In genomic region chr3:10468611-10469354, GRCh38 we compare ENCODE assay signal across 1 cellular context.
TF ChIP-seq lines count a peak whose summit lies in the region.

No MANE protein-coding gene starts in this region.

TF ChIP-seq in neural cell, 6 proteins besides CTCF, POLR2A, EP300 and RAD21 (continued from another document):
- TF ChIP-seq, protein P1, sequence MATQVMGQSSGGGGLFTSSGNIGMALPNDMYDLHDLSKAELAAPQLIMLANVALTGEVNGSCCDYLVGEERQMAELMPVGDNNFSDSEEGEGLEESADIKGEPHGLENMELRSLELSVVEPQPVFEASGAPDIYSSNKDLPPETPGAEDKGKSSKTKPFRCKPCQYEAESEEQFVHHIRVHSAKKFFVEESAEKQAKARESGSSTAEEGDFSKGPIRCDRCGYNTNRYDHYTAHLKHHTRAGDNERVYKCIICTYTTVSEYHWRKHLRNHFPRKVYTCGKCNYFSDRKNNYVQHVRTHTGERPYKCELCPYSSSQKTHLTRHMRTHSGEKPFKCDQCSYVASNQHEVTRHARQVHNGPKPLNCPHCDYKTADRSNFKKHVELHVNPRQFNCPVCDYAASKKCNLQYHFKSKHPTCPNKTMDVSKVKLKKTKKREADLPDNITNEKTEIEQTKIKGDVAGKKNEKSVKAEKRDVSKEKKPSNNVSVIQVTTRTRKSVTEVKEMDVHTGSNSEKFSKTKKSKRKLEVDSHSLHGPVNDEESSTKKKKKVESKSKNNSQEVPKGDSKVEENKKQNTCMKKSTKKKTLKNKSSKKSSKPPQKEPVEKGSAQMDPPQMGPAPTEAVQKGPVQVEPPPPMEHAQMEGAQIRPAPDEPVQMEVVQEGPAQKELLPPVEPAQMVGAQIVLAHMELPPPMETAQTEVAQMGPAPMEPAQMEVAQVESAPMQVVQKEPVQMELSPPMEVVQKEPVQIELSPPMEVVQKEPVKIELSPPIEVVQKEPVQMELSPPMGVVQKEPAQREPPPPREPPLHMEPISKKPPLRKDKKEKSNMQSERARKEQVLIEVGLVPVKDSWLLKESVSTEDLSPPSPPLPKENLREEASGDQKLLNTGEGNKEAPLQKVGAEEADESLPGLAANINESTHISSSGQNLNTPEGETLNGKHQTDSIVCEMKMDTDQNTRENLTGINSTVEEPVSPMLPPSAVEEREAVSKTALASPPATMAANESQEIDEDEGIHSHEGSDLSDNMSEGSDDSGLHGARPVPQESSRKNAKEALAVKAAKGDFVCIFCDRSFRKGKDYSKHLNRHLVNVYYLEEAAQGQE (IDR thresholded peaks at IDR 0.05; ENCODE audit: borderline replicate concordance), result no peak
- TF ChIP-seq EZH2 (IDR thresholded peaks at IDR 0.05; ENCODE audit: borderline replicate concordance, insufficient read depth, low read length, poor library complexity, severe bottlenecking), result no peak
- TF ChIP-seq POLR2AphosphoS5 (IDR thresholded peaks at IDR 0.05), result no peak
- no peak for TF ChIP-seq SMC3 (conservative IDR thresholded peaks at IDR 0.05; ENCODE audit: poor library complexity)
